ENCODE assay signal across 23 cellular contexts in genomic region chr15:38220874-38221273, GRCh38. TPM values are rescaled to one million over a fixed set of nuclear protein-coding genes. Genes with fewer than 3 reads are reported as not detected.
DNase-seq lines count a peak whose midpoint lies in the region; ATAC-seq, FAIRE-seq and TF ChIP-seq lines count a peak whose summit lies in the region.
"Had no signal": no experiment of that assay in that cellular context is flagged by ENCODE, and none has a peak within 500 bp of the region (broad histone marks: within the 10 kb centered on the region; RNA-seq: fewer than 3 reads in every experiment).

No MANE protein-coding gene starts in this region.

- DNase-seq in NCI-H345 (lab: John Stamatoyannopoulos, UW) (peak; percentile 13), NCI-H345 treated with DMSO at 0.1 percent for 48 hours (lab: John Stamatoyannopoulos, UW; ENCODE audit: unreplicated experiment) (no peak), K562 (ENCODE audit: extremely low read depth in 1 of 4, low spot score in 3 of 4) (no peak), pons (ENCODE audit: low spot score) (peak; percentile 4), hepatic stellate cell (ENCODE audit: low spot score) (no peak), GM23338 (ENCODE audit: low spot score) (no peak)
- DNase-seq in naive thymus-derived CD4-positive, alpha-beta T cell: no peak
- DNase-seq: Calu3; CD8-positive, alpha-beta memory T cell; EL; GF-D8; MV-4-11; NCI-H1105 treated with DMSO at 0.1 percent for 48 hours; NCI-H1694 treated with DMSO at 0.1 percent for 48 hours; NCI-H2081 treated with DMSO at 0.1 percent for 48 hours; NCI-H510A; SIG-M5 had no signal

- H3K4me3 Mint-ChIP-seq in naive thymus-derived CD4-positive, alpha-beta T cell: no peak overlapping the region
- no peak overlapping the region for H3K4me3 Mint-ChIP-seq in GM23338
- H3K4me3 Mint-ChIP-seq: CD8-positive, alpha-beta memory T cell had no signal

- no peak for TF ChIP-seq CTCF in K562 (IDR thresholded peaks at IDR 0.05 in 2 of 3, conservative IDR thresholded peaks at IDR 0.05 in 1 of 3; ENCODE audit: insufficient read depth in 2 of 3, low read depth in 1 of 3, low read length in 3 of 3)
- TF ChIP-seq CTCF in GM23338 (conservative IDR thresholded peaks at IDR 0.05; ENCODE audit: low read depth in 2 of 2): no peak

- no peak overlapping the region for H2AFZ ChIP-seq in K562 (ENCODE audit: low read depth, low read length)
- no peak overlapping the region; the same call in 1 of the 2 replicates for H2AFZ ChIP-seq in GM23338

- H3K27ac Mint-ChIP-seq in naive thymus-derived CD4-positive, alpha-beta T cell: no peak overlapping the region
- no peak overlapping the region for H3K27ac Mint-ChIP-seq in GM23338
- H3K27ac Mint-ChIP-seq: CD8-positive, alpha-beta memory T cell had no signal

- no TSS peak for BruUV-seq in K562 (replicated peaks; lab: Mats Ljungman, UMichigan)

- intact Hi-C loops in K562 (cut with micrococcal nuclease): no loop called here
- intact Hi-C loops in naive thymus-derived CD4-positive, alpha-beta T cell (cut with micrococcal nuclease): no loop called here

- no peak for FAIRE-seq in K562 (lab: Jason Lieb, UNC)
- FAIRE-seq: H54 had no signal

- H3K27ac ChIP-seq in K562 (ENCODE audit: extremely low read depth, low read depth, low read length) (no peak overlapping the region), GM23338 (ENCODE audit: low read depth) (no peak overlapping the region)
- no peak overlapping the region for H3K27ac ChIP-seq in naive thymus-derived CD4-positive, alpha-beta T cell (ENCODE audit: low read depth, low read length)
- H3K27ac ChIP-seq: C4-2B, HL-60, RWPE1 had no signal

- peaks cover 0 to 24% (median 10%) of the 10 kb centered on the region in 5 donors for H3K27me3 Mint-ChIP-seq in naive thymus-derived CD4-positive, alpha-beta T cell
- H3K27me3 Mint-ChIP-seq in GM23338 (ENCODE audit: insufficient read depth, low read depth, poor library complexity): peaks cover 2% of the 10 kb centered on the region

- H3K36me3 Mint-ChIP-seq in naive thymus-derived CD4-positive, alpha-beta T cell: no peaks in the 10 kb centered on the region
- H3K36me3 Mint-ChIP-seq in GM23338 (ENCODE audit: low read depth): no peaks in the 10 kb centered on the region
- H3K36me3 Mint-ChIP-seq: CD8-positive, alpha-beta memory T cell had no signal

- WGBS in K562 (ENCODE audit: insufficient coverage, low coverage, missing lambda C conversion rate): 0% methylated on average over 1 of the region's 1 CpG

- H3K4me1 Mint-ChIP-seq in naive thymus-derived CD4-positive, alpha-beta T cell: peaks cover 0 to 4% (median 0%) of the 10 kb centered on the region in 7 donors
- peaks cover 12% of the 10 kb centered on the region for H3K4me1 Mint-ChIP-seq in GM23338

- in situ Hi-C loops in K562 (cut with MboI): no loop called here

- H4K20me1 ChIP-seq in K562 (replicated peaks; ENCODE audit: control insufficient read depth, insufficient read depth, low read length): no peaks in the 10 kb centered on the region
- no peaks in the 10 kb centered on the region for H4K20me1 ChIP-seq in GM23338 (replicated peaks; ENCODE audit: insufficient read depth)

- H3K79me2 ChIP-seq in K562 (ENCODE audit: control insufficient read depth, insufficient read depth, low read length): no peaks in the 10 kb centered on the region
- no peaks in the 10 kb centered on the region for H3K79me2 ChIP-seq in GM23338 (replicated peaks; ENCODE audit: insufficient read depth)

- H3K4me3 ChIP-seq in K562: no peak overlapping the region
- no peak overlapping the region for H3K4me3 ChIP-seq in naive thymus-derived CD4-positive, alpha-beta T cell (ENCODE audit: low read length)
- H3K4me3 ChIP-seq in GM23338: no peak overlapping the region

- H3K9me2 ChIP-seq in GM23338 (ENCODE audit: insufficient read depth): peaks cover 2% of the 10 kb centered on the region; the same call in 1 of the 2 replicates

- no peaks in the 10 kb centered on the region for H3K9me3 ChIP-seq in K562 (replicated peaks; ENCODE audit: control insufficient read depth, insufficient read depth, low read depth, low read length)
- H3K9me3 ChIP-seq in naive thymus-derived CD4-positive, alpha-beta T cell (ENCODE audit: control insufficient read depth in 2 of 3, low read length in 3 of 3): no peaks in the 10 kb centered on the region

- H3F3A ChIP-seq in GM23338 (replicated peaks; ENCODE audit: low read depth): no peaks in the 10 kb centered on the region

- H3K4me1 ChIP-seq in K562 (replicated peaks in 1 of 2; ENCODE audit: control insufficient read depth in 2 of 2, insufficient read depth in 2 of 2, low read length in 2 of 2): no peaks in the 10 kb centered on the region; a peak in 2 of 5 replicates
- H3K4me1 ChIP-seq in naive thymus-derived CD4-positive, alpha-beta T cell (ENCODE audit: control insufficient read depth in 2 of 2, insufficient read depth in 2 of 2, low read length in 2 of 2): no peaks in the 10 kb centered on the region
- H3K4me1 ChIP-seq in GM23338 (ENCODE audit: insufficient read depth): peaks cover 11% of the 10 kb centered on the region; the same call in 1 of the 2 replicates

- peaks cover 0 to 14% of the 10 kb centered on the region in 2 experiments; a peak in 3 of 5 replicates for H3K27me3 ChIP-seq in K562 (ENCODE audit: control insufficient read depth in 2 of 2, insufficient read depth in 2 of 2, low read length in 2 of 2)
- H3K27me3 ChIP-seq in naive thymus-derived CD4-positive, alpha-beta T cell (ENCODE audit: control insufficient read depth in 2 of 2, insufficient read depth in 2 of 2, low read length in 2 of 2): no peaks in the 10 kb centered on the region
- H3K27me3 ChIP-seq in GM23338 (ENCODE audit: insufficient read depth): no peaks in the 10 kb centered on the region

- H3K9me1 ChIP-seq in K562 (ENCODE audit: control insufficient read depth, insufficient read depth, low read length): no peaks in the 10 kb centered on the region

- H3K9me3 Mint-ChIP-seq in naive thymus-derived CD4-positive, alpha-beta T cell: no peaks in the 10 kb centered on the region
- H3K9me3 Mint-ChIP-seq in GM23338: no peaks in the 10 kb centered on the region
- H3K9me3 Mint-ChIP-seq: CD8-positive, alpha-beta memory T cell had no signal

- H3K4me2 ChIP-seq in K562 (ENCODE audit: insufficient read depth, low read length): no peak overlapping the region
- H3K4me2 ChIP-seq in GM23338: no peak overlapping the region

- CTCF ChIA-PET in K562 (lab: Yijun Ruan, JAX; ENCODE audit: low intra/inter-chr PET ratio): no interaction called here
- CTCF ChIA-PET in naive thymus-derived CD4-positive, alpha-beta T cell (lab: Charles Lee): no interaction called here

- H3K36me3 ChIP-seq in K562 (ENCODE audit: control insufficient read depth, insufficient read depth, low read length): no peaks in the 10 kb centered on the region
- H3K36me3 ChIP-seq in naive thymus-derived CD4-positive, alpha-beta T cell (ENCODE audit: control insufficient read depth in 2 of 3, insufficient read depth in 3 of 3, low read length in 3 of 3): no peaks in the 10 kb centered on the region
- no peaks in the 10 kb centered on the region for H3K36me3 ChIP-seq in GM23338 (ENCODE audit: insufficient read depth)

- no peak overlapping the region for H3K9ac ChIP-seq in K562 (ENCODE audit: insufficient read depth in 1 of 2, low read depth in 2 of 2, low read length in 2 of 2)

- no peak for TF ChIP-seq RAD21 in K562 (CRISPR knock-in tag; conservative IDR thresholded peaks at IDR 0.05 in 1 of 2, IDR thresholded peaks at IDR 0.05 in 1 of 2)

- POLR2A ChIA-PET in K562 (lab: Yijun Ruan, JAX): no interaction called here
- POLR2A ChIA-PET in naive thymus-derived CD4-positive, alpha-beta T cell (lab: Charles Lee): no interaction called here

- ATAC-seq in K562 (no peak), HG03045 (IDR thresholded peaks at IDR 0.05; ENCODE audit: unreplicated experiment) (no peak), GM23338 (no peak; the same call in 2 of the 3 replicates)
- no peak for ATAC-seq in naive thymus-derived CD4-positive, alpha-beta T cell
- ATAC-seq: SK-N-SH treated with all-trans-retinoic acid at 6 μM for 48 hours had no signal

- TF ChIP-seq POLR2A in K562 (conservative IDR thresholded peaks at IDR 0.05): no peak

- TF ChIP-seq EP300 in K562 (IDR thresholded peaks at IDR 0.05; ENCODE audit: low read length): no peak

TF ChIP-seq in K562, 482 proteins besides CTCF, POLR2A, EP300 and RAD21:
- TF ChIP-seq C11orf30 (IDR thresholded peaks at IDR 0.05; ENCODE audit: low read depth) (peak; percentile 9; the same call in 1 of the 2 replicates), KDM4B (IDR thresholded peaks at IDR 0.05; ENCODE audit: borderline replicate concordance in 2 of 2, low read depth in 1 of 2) (no peak)

RNA-seq across cellular contexts. Expression of gene SPRED1, which starts 31.8 kb away (rescaled TPM):
- 8.8 and 34.6 TPM in 2 replicates for total RNA-seq in K562 (2011; cell fraction: chromatin; rRNA removed; ENCODE audit: low replicate concordance)
- total RNA-seq in K562 (2011; cell fraction: nucleolus; rRNA removed): 4.8 and 6.8 TPM in 2 replicates
- total RNA-seq in K562 (2011; cell fraction: nucleoplasm; rRNA removed): 12.5 and 16.1 TPM in 2 replicates
- total RNA-seq in K562 (2014; rRNA removed) (12.6 and 12.9 TPM in 2 replicates), K562 (2014; rRNA removed; fragmentation: Illumina TruSeq; extraction: Trizol) (16.8 and 18.7 TPM in 2 replicates), K562 (2015; rRNA removed; fragmentation: Illumina TruSeq; extraction: Trizol) (11.4 and 11.9 TPM in 2 replicates), K562 (2021) (15.1 and 17.4 TPM in 2 replicates)
- polyA plus RNA-seq in K562 (2011; rRNA removed) (4.5 and 4.7 TPM in 2 replicates), K562 (2014; fragmentation: Illumina TruSeq; extraction: Trizol) (7.9 and 8.1 TPM in 2 replicates), K562 (2014; fragmentation: Nextera tagmentation; extraction: Ambion mirVana) (1 to 10 TPM; 2.8 to 3.6 TPM), K562 (2014; rRNA removed) (4.2 and 5.0 TPM in 2 replicates), GM23338 (2016; fragmentation: Nextera tagmentation; extraction: Ambion mirVana) (11.2 and 11.4 TPM in 2 replicates)
- 1.1 and 2.3 TPM in 2 replicates for polyA plus RNA-seq in K562 (2011; cell fraction: cytosol; rRNA removed)
- 4.3 and 5.1 TPM in 2 replicates for polyA plus RNA-seq in K562 (2011; cell fraction: nucleus; rRNA removed)
- polyA plus RNA-seq in K562 (2012): 6.3 and 6.8 TPM in 2 replicates
- 20.4 and 23.8 TPM in 2 replicates for polyA minus RNA-seq in K562 (2011; rRNA and poly(A)+ RNA removed)
- polyA minus RNA-seq in K562 (2011; cell fraction: cytosol; rRNA and poly(A)+ RNA removed): 6.5 and 7.7 TPM in 2 replicates
- 13.5 and 22.7 TPM in 2 replicates for polyA minus RNA-seq in K562 (2011; cell fraction: nucleus; rRNA and poly(A)+ RNA removed)
- total RNA-seq in naive thymus-derived CD4-positive, alpha-beta T cell: 1 to 10 TPM in 2 of 5 experiments, under 1 TPM in 3; 0.07 to 2.6 (median 0.95) TPM
- polyA plus RNA-seq in naive thymus-derived CD4-positive, alpha-beta T cell: not detected
- total RNA-seq in GM23338 (2014; rRNA removed; shearing (Covaris generic)): 44.0 and 44.1 TPM in 2 replicates

Comparison
In these comparisons a context has a peak if more than half of its experiments do, and no peak if none do; other contexts are left out.
1. DNase-seq: peak in NCI-H345 (single experiment) and pons (single experiment); none in NCI-H345 treated with DMSO at 0.1 percent for 48 hours (single experiment), K562 (0 of 4), naive thymus-derived CD4-positive, alpha-beta T cell (0 of 9), hepatic stellate cell (single experiment) and GM23338 (single experiment).